In the genomic region with DNA sequence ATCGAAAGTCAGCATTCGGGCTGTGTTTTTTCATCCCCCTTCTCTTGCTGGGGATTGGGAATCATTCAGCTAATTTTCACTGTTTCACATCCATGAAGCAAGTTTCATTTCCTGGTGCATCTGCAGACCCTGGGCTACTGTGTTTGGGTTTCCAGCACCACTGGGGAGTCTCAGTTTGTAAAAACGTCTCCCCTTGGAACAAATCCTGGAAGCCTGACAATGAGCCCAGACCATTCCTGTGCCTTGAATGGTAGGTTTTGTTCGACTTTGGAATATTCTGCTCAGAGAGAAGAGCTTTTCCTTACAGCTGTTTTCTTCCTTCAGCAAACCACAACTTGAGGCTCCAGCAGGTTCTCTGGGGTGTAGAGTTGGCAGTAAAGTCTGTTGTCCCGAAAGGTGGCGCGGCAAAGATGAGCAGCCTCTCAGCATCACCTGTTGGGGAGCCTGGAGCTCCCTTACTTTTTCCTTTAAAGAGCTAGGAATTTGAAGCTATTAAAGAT, we compare ENCODE assay signal across 11 cellular contexts.
DNase-seq lines count a peak whose midpoint lies in the region; ATAC-seq and TF ChIP-seq lines count a peak whose summit lies in the region.
"Had no signal": no experiment of that assay in that cellular context is flagged by ENCODE, and none has a peak within 500 bp of the region (broad histone marks: within the 10 kb centered on the region; RNA-seq: fewer than 3 reads in every experiment).

No MANE protein-coding gene starts in this region.

- H3K36me3 Mint-ChIP-seq in IgD-negative memory B cell (no peaks in the 10 kb centered on the region), brain (peaks cover 52% of the 10 kb centered on the region)
- H3K36me3 Mint-ChIP-seq: stimulated activated effector memory CD8-positive, alpha-beta T cell treated with anti-CD3 and anti-CD28 coated beads, Interleukin-12 subunit alpha, Interleukin-12 subunit beta, amount 100 ng/mL, for 72 hours had no signal

- H3K4me3 ChIP-seq in stomach: peak overlapping the region in 3 of 4 donors; percentile 20 to 29 (median 25)

- peak overlapping the region; percentile 76 to 94 (median 82) for H3K27ac Mint-ChIP-seq in IgD-negative memory B cell
- H3K27ac Mint-ChIP-seq in brain: peak overlapping the region; percentile 90 to 99 (median 98)

- H3K4me3 Mint-ChIP-seq in IgD-negative memory B cell (peak overlapping the region; percentile 22 to 96 (median 84)), brain (peak overlapping the region; percentile 48 to 80 (median 60))
- H3K4me3 Mint-ChIP-seq: stimulated activated effector memory CD8-positive, alpha-beta T cell treated with anti-CD3 and anti-CD28 coated beads, Interleukin-12 subunit alpha, Interleukin-12 subunit beta, amount 100 ng/mL, for 72 hours had no signal

- TF ChIP-seq CTCF in brain (conservative IDR thresholded peaks at IDR 0.05) (no peak), stomach (IDR thresholded peaks at IDR 0.05) (no peak)

- ATAC-seq in GM21515 (IDR thresholded peaks at IDR 0.05; ENCODE audit: unreplicated experiment) (no peak), GM21423 (IDR thresholded peaks at IDR 0.05; ENCODE audit: unreplicated experiment) (no peak), GM19324 (IDR thresholded peaks at IDR 0.05; ENCODE audit: low FRiP score, unreplicated experiment) (no peak)
- ATAC-seq: stimulated activated effector memory CD8-positive, alpha-beta T cell treated with anti-CD3 and anti-CD28 coated beads, Interleukin-12 subunit alpha, Interleukin-12 subunit beta, amount 100 ng/mL, for 72 hours had no signal

- peaks cover 13 to 31% (median 22%) of the 10 kb centered on the region in 4 donors for H3K4me1 ChIP-seq in stomach

- no peaks in the 10 kb centered on the region for H3K27me3 ChIP-seq in stomach

- peaks cover 32 to 36% (median 33%) of the 10 kb centered on the region in 3 donors for H3K4me1 Mint-ChIP-seq in IgD-negative memory B cell
- H3K4me1 Mint-ChIP-seq in brain: peaks cover 41% of the 10 kb centered on the region

- peaks cover 6 to 74% (median 65%) of the 10 kb centered on the region in 4 donors for H3K36me3 ChIP-seq in stomach

- peak overlapping the region in 4 of 5 donors; percentile 63 to 82 (median 80) for H3K27ac ChIP-seq in stomach

- H3K27me3 Mint-ChIP-seq in IgD-negative memory B cell (peaks cover 1% of the 10 kb centered on the region), brain (no peaks in the 10 kb centered on the region)

- no peaks in the 10 kb centered on the region for H3K9me3 Mint-ChIP-seq in IgD-negative memory B cell
- H3K9me3 Mint-ChIP-seq in brain: no peaks in the 10 kb centered on the region
- H3K9me3 Mint-ChIP-seq: stimulated activated effector memory CD8-positive, alpha-beta T cell treated with anti-CD3 and anti-CD28 coated beads, Interleukin-12 subunit alpha, Interleukin-12 subunit beta, amount 100 ng/mL, for 72 hours had no signal

- intact Hi-C loops in stomach (cut with DNase I; ENCODE audit: low total_unique reads): no loop called here

- no peaks in the 10 kb centered on the region for H3K9me3 ChIP-seq in stomach

- TF ChIP-seq EP300 in stomach (IDR thresholded peaks at IDR 0.05): no peak

- DNase-seq in medulla oblongata (ENCODE audit: extremely low spot score) (peak; percentile 73), stomach (no peak), COLO829 (ENCODE audit: low spot score) (no peak)
- DNase-seq: activated gamma-delta T cell treated with Interleukin-2 at 50 U/mL for 16 hours, NCI-H1436 treated with DMSO at 0.1 percent for 48 hours had no signal

- 60 to 72% (median 68%) methylated on average over 7 of the region's 7 CpGs for WGBS in stomach, 5 donors

- no peak for TF ChIP-seq POLR2A in stomach (IDR thresholded peaks at IDR 0.05)
